ENCODE assay signal across 30 cellular contexts in the genomic region with DNA sequence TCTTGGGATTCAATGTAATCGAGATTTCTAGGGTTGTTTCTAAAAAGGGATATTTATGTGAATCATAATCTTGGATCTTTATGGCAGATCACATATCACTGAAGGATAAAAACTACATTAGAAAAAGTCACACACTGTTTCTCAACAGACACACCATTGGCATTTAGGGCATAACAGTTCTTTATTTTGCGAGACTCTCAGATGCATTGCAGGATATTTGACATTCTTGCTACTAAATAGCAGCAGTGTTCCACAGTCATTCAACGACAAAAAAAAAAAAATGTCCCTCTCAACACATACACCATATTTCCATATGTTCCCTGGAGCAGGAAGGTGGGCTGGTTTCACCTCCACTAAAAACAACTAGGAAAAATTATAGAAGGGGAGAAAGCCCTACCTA.
"Had no signal": no experiment of that assay in that cellular context is flagged by ENCODE, and none has a peak within 500 bp of the region (broad histone marks: within the 10 kb centered on the region; RNA-seq: fewer than 3 reads in every experiment).

No MANE protein-coding gene starts in this region.

- H3K27ac ChIP-seq: body of pancreas, epithelial cell of prostate, esophagus squamous epithelium, foreskin keratinocyte, gastroesophageal sphincter, heart right ventricle, hepatocyte had no signal

- H3K4me2 ChIP-seq: hepatocyte had no signal

- H3K36me3 Mint-ChIP-seq: activated CD4-positive, alpha-beta memory T cell treated with anti-CD3 and anti-CD28 coated beads for 36 hours; activated CD8-positive, alpha-beta memory T cell treated with anti-CD3 and anti-CD28 coated beads, Interleukin-2, amount 10 ng/mL, durations not matched to agents 7 days and 5 days; activated naive CD4-positive, alpha-beta T cell treated with anti-CD3 and anti-CD28 coated beads, Interleukin-2, amount 50 U/mL, for 72 hours; activated naive CD8-positive, alpha-beta T cell treated with anti-CD3 and anti-CD28 coated beads, Interleukin-2, amount 10 ng/mL, durations not matched to agents 7 days and 5 days had no signal

- DNase-seq: activated CD4-positive, alpha-beta memory T cell treated with anti-CD3 and anti-CD28 coated beads for 36 hours; activated CD4-positive, alpha-beta T cell treated with anti-CD3 and anti-CD28 coated beads for 36 hours; activated CD4-positive, alpha-beta T cell treated with anti-CD3 and anti-CD28 coated beads, Interleukin-2, amount 10 ng/mL, durations not matched to agents 24 days and 14 days; activated CD4-positive, CD25-positive, alpha-beta regulatory T cell; activated CD4-positive, CD25-positive, alpha-beta regulatory T cell treated with anti-CD3 and anti-CD28 coated beads, Interleukin-2, amount 50 U/mL, for 72 hours; activated CD8-positive, alpha-beta memory T cell treated with anti-CD3 and anti-CD28 coated beads, Interleukin-2, amount 10 ng/mL, durations not matched to agents 7 days and 5 days; activated CD8-positive, alpha-beta memory T cell treated with anti-CD3 and anti-CD28 coated beads, Interleukin-2, amount 50 U/mL, for 4 hours; activated CD8-positive, alpha-beta T cell treated with anti-CD3 and anti-CD28 coated beads, Interleukin-2, amount 10 ng/mL, durations not matched to agents 7 days and 5 days; activated effector memory CD4-positive, alpha-beta T cell treated with anti-CD3 and anti-CD28 coated beads, Interleukin-2, amount 50 U/mL, for 16 hours; activated naive CD4-positive, alpha-beta T cell treated with anti-CD3 and anti-CD28 coated beads for 36 hours; activated naive CD8-positive, alpha-beta T cell treated with anti-CD3 and anti-CD28 coated beads, Interleukin-2, amount 10 ng/mL, durations not matched to agents 7 days and 5 days; activated T-cell treated with anti-CD3 and anti-CD28 coated beads, Interleukin-2, amount 50 U/mL, for 1 hour; activated T-cell treated with anti-CD3 and anti-CD28 coated beads, Interleukin-2, amount 50 U/mL, for 48 hours; amniotic stem cell; anterior cingulate cortex; body of pancreas; caudate nucleus; cortex of kidney; dermis blood vessel endothelial cell; effector CD4-positive, alpha-beta T cell; esophagus squamous epithelium; foreskin keratinocyte; heart right ventricle; T-helper 2 cell had no signal

- H3K27me3 Mint-ChIP-seq: activated CD4-positive, alpha-beta memory T cell treated with anti-CD3 and anti-CD28 coated beads for 36 hours; activated CD4-positive, alpha-beta T cell treated with anti-CD3 and anti-CD28 coated beads for 36 hours; activated CD4-positive, alpha-beta T cell treated with anti-CD3 and anti-CD28 coated beads, Interleukin-2, amount 10 ng/mL, durations not matched to agents 24 days and 14 days; activated CD8-positive, alpha-beta memory T cell treated with anti-CD3 and anti-CD28 coated beads, Interleukin-2, amount 10 ng/mL, durations not matched to agents 7 days and 5 days; activated naive CD8-positive, alpha-beta T cell treated with anti-CD3 and anti-CD28 coated beads, Interleukin-2, amount 10 ng/mL, durations not matched to agents 7 days and 5 days had no signal

- H3K9me3 ChIP-seq: body of pancreas, esophagus squamous epithelium, gastroesophageal sphincter had no signal

- H3K27me3 ChIP-seq: body of pancreas, esophagus squamous epithelium, foreskin keratinocyte, gastroesophageal sphincter, heart right ventricle, hepatocyte had no signal

- H3K79me2 ChIP-seq: hepatocyte had no signal

- H3K27ac Mint-ChIP-seq: activated CD4-positive, alpha-beta memory T cell treated with anti-CD3 and anti-CD28 coated beads for 36 hours; activated CD4-positive, alpha-beta T cell treated with anti-CD3 and anti-CD28 coated beads for 36 hours; activated CD4-positive, alpha-beta T cell treated with anti-CD3 and anti-CD28 coated beads, Interleukin-2, amount 10 ng/mL, durations not matched to agents 24 days and 14 days; activated CD8-positive, alpha-beta memory T cell treated with anti-CD3 and anti-CD28 coated beads, Interleukin-2, amount 10 ng/mL, durations not matched to agents 7 days and 5 days; activated CD8-positive, alpha-beta T cell treated with anti-CD3 and anti-CD28 coated beads, Interleukin-2, amount 10 ng/mL, durations not matched to agents 7 days and 5 days; activated naive CD4-positive, alpha-beta T cell treated with anti-CD3 and anti-CD28 coated beads for 36 hours; activated naive CD8-positive, alpha-beta T cell treated with anti-CD3 and anti-CD28 coated beads, Interleukin-2, amount 10 ng/mL, durations not matched to agents 7 days and 5 days; activated T-helper 1 cell treated with anti-CD3 and anti-CD28 coated beads, Interleukin-12 subunit alpha, Interleukin-12 subunit beta, Interleukin-2, Interleukin-4 antibody, amounts not matched to agents 30 ng/mL and 10 ng/mL and 1 ng/mL, durations not matched to agents 14 hours and 24 hours and 36 hours; activated T-helper 2 cell treated with anti-CD3 and anti-CD28 coated beads, Interferon-gamma antibody, Interleukin-2, Interleukin-4, amounts not matched to agents 10 μg/mL and 5 μg/mL and 100 μg/mL, durations not matched to agents 14 hours and 24 hours and 36 hours had no signal

- H3K36me3 ChIP-seq: esophagus squamous epithelium, gastroesophageal sphincter, heart right ventricle had no signal

- H3K4me3 ChIP-seq: body of pancreas, esophagus squamous epithelium, gastroesophageal sphincter, heart right ventricle, hepatocyte had no signal

- H2AFZ ChIP-seq: hepatocyte had no signal

- ATAC-seq: activated CD4-positive, alpha-beta T cell treated with anti-CD3 and anti-CD28 coated beads for 36 hours; activated CD8-positive, alpha-beta memory T cell treated with anti-CD3 and anti-CD28 coated beads, Interleukin-2, amount 10 ng/mL, durations not matched to agents 7 days and 5 days; activated CD8-positive, alpha-beta T cell treated with anti-CD3 and anti-CD28 coated beads, Interleukin-2, amount 10 ng/mL, durations not matched to agents 7 days and 5 days; activated naive CD4-positive, alpha-beta T cell treated with anti-CD3 and anti-CD28 coated beads, Interleukin-2, amount 50 U/mL, for 72 hours; body of pancreas; foreskin keratinocyte; gastroesophageal sphincter; heart right ventricle had no signal

- H3K4me1 ChIP-seq: body of pancreas, esophagus squamous epithelium, foreskin keratinocyte, gastroesophageal sphincter, heart right ventricle had no signal

- H3K4me1 Mint-ChIP-seq: activated CD4-positive, alpha-beta T cell treated with anti-CD3 and anti-CD28 coated beads for 36 hours; activated CD4-positive, alpha-beta T cell treated with anti-CD3 and anti-CD28 coated beads, Interleukin-2, amount 10 ng/mL, durations not matched to agents 24 days and 14 days; activated CD8-positive, alpha-beta memory T cell treated with anti-CD3 and anti-CD28 coated beads, Interleukin-2, amount 10 ng/mL, durations not matched to agents 7 days and 5 days; activated naive CD8-positive, alpha-beta T cell treated with anti-CD3 and anti-CD28 coated beads, Interleukin-2, amount 10 ng/mL, durations not matched to agents 7 days and 5 days had no signal

- H3K9me3 Mint-ChIP-seq: activated CD4-positive, alpha-beta T cell treated with anti-CD3 and anti-CD28 coated beads, Interleukin-2, amount 10 ng/mL, durations not matched to agents 24 days and 14 days; activated naive CD4-positive, alpha-beta T cell treated with anti-CD3 and anti-CD28 coated beads for 36 hours; activated naive CD8-positive, alpha-beta T cell treated with anti-CD3 and anti-CD28 coated beads, Interleukin-2, amount 10 ng/mL, durations not matched to agents 7 days and 5 days; activated T-helper 1 cell treated with anti-CD3 and anti-CD28 coated beads, Interleukin-12 subunit alpha, Interleukin-12 subunit beta, Interleukin-2, Interleukin-4 antibody, amounts not matched to agents 30 ng/mL and 10 ng/mL and 1 ng/mL, durations not matched to agents 14 hours and 24 hours and 36 hours had no signal

- H3K4me3 Mint-ChIP-seq: activated CD4-positive, alpha-beta memory T cell treated with anti-CD3 and anti-CD28 coated beads for 36 hours; activated CD4-positive, alpha-beta T cell treated with anti-CD3 and anti-CD28 coated beads for 36 hours; activated CD4-positive, alpha-beta T cell treated with anti-CD3 and anti-CD28 coated beads, Interleukin-2, amount 10 ng/mL, durations not matched to agents 24 days and 14 days; activated CD8-positive, alpha-beta memory T cell treated with anti-CD3 and anti-CD28 coated beads, Interleukin-2, amount 10 ng/mL, durations not matched to agents 7 days and 5 days; activated CD8-positive, alpha-beta T cell treated with anti-CD3 and anti-CD28 coated beads, Interleukin-2, amount 10 ng/mL, durations not matched to agents 7 days and 5 days; activated naive CD4-positive, alpha-beta T cell treated with anti-CD3 and anti-CD28 coated beads for 36 hours; activated naive CD8-positive, alpha-beta T cell treated with anti-CD3 and anti-CD28 coated beads, Interleukin-2, amount 10 ng/mL, durations not matched to agents 7 days and 5 days; activated T-helper 1 cell treated with anti-CD3 and anti-CD28 coated beads, Interleukin-12 subunit alpha, Interleukin-12 subunit beta, Interleukin-2, Interleukin-4 antibody, amounts not matched to agents 30 ng/mL and 10 ng/mL and 1 ng/mL, durations not matched to agents 14 hours and 24 hours and 36 hours had no signal
